In the genomic region with DNA sequence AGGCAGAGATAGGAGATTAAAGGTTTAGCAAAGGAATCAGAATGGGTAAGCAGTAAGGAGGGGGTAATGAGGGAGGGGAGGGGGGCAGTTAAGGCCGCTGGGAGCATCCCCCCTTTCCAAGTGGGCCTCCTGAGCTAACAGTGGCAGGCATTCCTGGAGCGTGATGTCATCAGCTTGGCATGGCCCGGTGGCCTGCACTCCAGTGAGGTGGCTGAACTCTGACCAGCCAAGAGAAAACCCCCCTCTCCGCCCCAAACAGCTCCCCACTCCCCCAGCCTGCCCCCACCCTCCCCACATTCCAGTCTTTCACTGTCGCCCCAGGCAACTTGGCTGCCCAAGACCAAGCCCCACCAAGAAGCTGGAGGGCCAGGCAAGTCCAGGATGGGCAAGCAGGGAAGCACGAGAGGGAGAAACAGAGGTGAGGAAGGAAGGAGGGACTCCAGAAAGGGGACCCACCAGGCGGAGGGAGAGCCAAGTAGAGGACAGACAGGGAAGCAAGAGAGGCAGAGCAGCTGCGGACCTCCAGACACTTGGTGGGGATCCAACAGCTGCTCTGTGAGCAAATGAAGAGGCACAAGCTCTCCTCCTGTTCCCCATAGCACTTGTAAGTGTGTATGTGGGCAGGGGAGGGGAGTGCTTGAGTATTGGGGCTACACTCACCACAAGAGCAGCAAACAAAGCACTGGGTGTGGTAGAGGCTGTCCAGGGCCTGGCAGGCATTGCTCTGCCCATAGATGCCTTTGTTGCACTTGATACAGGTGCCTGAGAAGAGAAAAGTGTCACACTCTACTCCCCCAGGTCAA, we compare ENCODE assay signal across 8 cellular contexts. TPM values are rescaled to one million over a fixed set of nuclear protein-coding genes. Genes with fewer than 3 reads are reported as not detected.
A peak's percentile ranks its signal among the peaks of the same experiment; 100 is the strongest.
DNase-seq lines count a peak whose midpoint lies in the region; ATAC-seq and TF ChIP-seq lines count a peak whose summit lies in the region.

No MANE protein-coding gene starts in this region.

- CTCF ChIA-PET in activated naive CD4-positive, alpha-beta T cell treated with anti-CD3 and anti-CD28 coated beads for 36 hours (lab: Charles Lee) = interaction anchor here (0.7 to 11.3 kb wide), 8 partner anchors 7 to 117 kb away, joined by 3 to 206 read pairs (median 5); partner anchors contain the start of genes ACIN1, AJUBA, C14orf119 and CDH24

- no peak for TF ChIP-seq POLR2A in sigmoid colon (IDR thresholded peaks at IDR 0.05)

- no peak overlapping the region for H3K4me3 Mint-ChIP-seq in activated naive CD4-positive, alpha-beta T cell treated with anti-CD3 and anti-CD28 coated beads for 36 hours

- peak; percentile 50 for DNase-seq in GM04503 (ENCODE audit: low read depth)
- peak; percentile 80 for DNase-seq in T1000 (lab: John Stamatoyannopoulos, UW)
- peak; percentile 58 for DNase-seq in left ventricle myocardium superior
- DNase-seq in sigmoid colon = peak; percentile 78
- no peak for DNase-seq in NCI-H1417 (lab: John Stamatoyannopoulos, UW)
- no peak for DNase-seq in KBM-7
- DNase-seq in activated naive CD4-positive, alpha-beta T cell treated with anti-CD3 and anti-CD28 coated beads for 36 hours = no peak

- TF ChIP-seq EP300 in sigmoid colon (IDR thresholded peaks at IDR 0.05) = no peak

- 40 to 56% methylated on average over 8 of the region's 8 CpGs for WGBS in sigmoid colon, 2 donors

- H3K27me3 Mint-ChIP-seq in activated naive CD4-positive, alpha-beta T cell treated with anti-CD3 and anti-CD28 coated beads for 36 hours (ENCODE audit: low read depth) = no peaks in the 10 kb centered on the region

- no peak overlapping the region for H3K27ac Mint-ChIP-seq in activated naive CD4-positive, alpha-beta T cell treated with anti-CD3 and anti-CD28 coated beads for 36 hours

- H3K27me3 ChIP-seq in sigmoid colon = peaks cover 0 to 6% (median 0%) of the 10 kb centered on the region in 3 donors

- no peaks in the 10 kb centered on the region for H3K36me3 Mint-ChIP-seq in activated naive CD4-positive, alpha-beta T cell treated with anti-CD3 and anti-CD28 coated beads for 36 hours (ENCODE audit: low read depth)

- H3K27ac ChIP-seq in sigmoid colon = peak overlapping the region; percentile 71 to 88 (median 80)

- no peak overlapping the region for H3K4me3 ChIP-seq in sigmoid colon

- no peaks in the 10 kb centered on the region for H3K9me3 ChIP-seq in sigmoid colon

- H3K4me1 ChIP-seq in sigmoid colon = peaks cover 0 to 57% (median 45%) of the 10 kb centered on the region in 4 donors

- ATAC-seq in left ventricle myocardium superior = peak; percentile 49
- ATAC-seq in HG03159 (IDR thresholded peaks at IDR 0.05; ENCODE audit: unreplicated experiment) = no peak

- H3K4me1 Mint-ChIP-seq in activated naive CD4-positive, alpha-beta T cell treated with anti-CD3 and anti-CD28 coated beads for 36 hours (ENCODE audit: low read depth) = no peaks in the 10 kb centered on the region

- no peak for TF ChIP-seq CTCF in sigmoid colon (IDR thresholded peaks at IDR 0.05)

- in situ Hi-C loops in KBM-7 (cut with MboI; ENCODE audit: low pct_unique_long_range_greater_than_20kb, low sequenced_read_pairs) = no loop called here

- no peaks in the 10 kb centered on the region for H3K9me3 Mint-ChIP-seq in activated naive CD4-positive, alpha-beta T cell treated with anti-CD3 and anti-CD28 coated beads for 36 hours

- no peaks in the 10 kb centered on the region for H3K36me3 ChIP-seq in sigmoid colon

- intact Hi-C loops in left ventricle myocardium superior (cut with micrococcal nuclease) = no loop called here
- intact Hi-C loops in sigmoid colon (cut with DNase I) = no loop called here
- intact Hi-C loops in activated naive CD4-positive, alpha-beta T cell treated with anti-CD3 and anti-CD28 coated beads for 36 hours (cut with micrococcal nuclease) = no loop called here

RNA-seq across cellular contexts. Expression of gene AJUBA, which starts 4.5 kb away (rescaled TPM):
- 12.4 TPM for total RNA-seq in left ventricle myocardium superior
- total RNA-seq in sigmoid colon = 1 to 10 TPM; 5.0 to 5.5 (median 5.1) TPM
- 1 to 10 TPM in 2 of 3 donors, under 1 TPM in 1; 0.23 to 7.8 (median 6.0) TPM for polyA plus RNA-seq in sigmoid colon
- 1 to 10 TPM; 2.1 to 2.8 TPM for total RNA-seq in activated naive CD4-positive, alpha-beta T cell treated with anti-CD3 and anti-CD28 coated beads for 36 hours

RNA-seq across cellular contexts. Expression of gene HAUS4, which starts 21.0 kb away (rescaled TPM):
- total RNA-seq in left ventricle myocardium superior (19.4 TPM), sigmoid colon (10 to 100 TPM; 28.1 to 82.6 (median 59.8) TPM)
- polyA plus RNA-seq in sigmoid colon = 10 to 100 TPM; 37.8 to 46.7 (median 44.9) TPM
- 10 to 100 TPM; 97.1 to 97.3 TPM for total RNA-seq in activated naive CD4-positive, alpha-beta T cell treated with anti-CD3 and anti-CD28 coated beads for 36 hours

RNA-seq across cellular contexts. Expression of gene C14orf93, which starts 32.1 kb away (rescaled TPM):
- total RNA-seq in left ventricle myocardium superior (6.2 TPM), sigmoid colon (10 to 100 TPM in 3 of 4 donors, 1 to 10 TPM in 1; 8.9 to 19.9 (median 12.9) TPM)
- 10 to 100 TPM in 2 of 3 donors, 1 to 10 TPM in 1; 7.4 to 11.9 (median 10.2) TPM for polyA plus RNA-seq in sigmoid colon
- 1 to 10 TPM; 8.3 to 9.3 TPM for total RNA-seq in activated naive CD4-positive, alpha-beta T cell treated with anti-CD3 and anti-CD28 coated beads for 36 hours

RNA-seq across cellular contexts. Expression of gene PRMT5, which starts 48.7 kb away (rescaled TPM):
- 56.6 TPM for total RNA-seq in left ventricle myocardium superior
- total RNA-seq in sigmoid colon = 10 to 100 TPM; 33.3 to 61.7 (median 44.7) TPM
- 10 to 100 TPM; 33.3 to 66.7 (median 55.4) TPM for polyA plus RNA-seq in sigmoid colon
- 10 to 100 TPM; 81.0 to 92.8 TPM for total RNA-seq in activated naive CD4-positive, alpha-beta T cell treated with anti-CD3 and anti-CD28 coated beads for 36 hours

RNA-seq across cellular contexts. Expression of gene PSMB5, which starts 56.8 kb away (rescaled TPM):
- total RNA-seq in left ventricle myocardium superior = 111 TPM
- total RNA-seq in sigmoid colon = 100 to 1,000 TPM; 113 to 179 (median 135) TPM
- polyA plus RNA-seq in sigmoid colon = 100 to 1,000 TPM; 132 to 145 (median 141) TPM
- 100 to 1,000 TPM; 120 to 125 TPM for total RNA-seq in activated naive CD4-positive, alpha-beta T cell treated with anti-CD3 and anti-CD28 coated beads for 36 hours

Comparison
In these comparisons a context has a peak if more than half of its experiments do, and no peak if none do; other contexts are left out.
1. DNase-seq: peak in GM04503 (single experiment), T1000 (single experiment), left ventricle myocardium superior (single experiment) and sigmoid colon (single experiment); none in NCI-H1417 (0 of 3), KBM-7 (single experiment) and activated naive CD4-positive, alpha-beta T cell treated with anti-CD3 and anti-CD28 coated beads for 36 hours (single experiment).